In the genomic region with DNA sequence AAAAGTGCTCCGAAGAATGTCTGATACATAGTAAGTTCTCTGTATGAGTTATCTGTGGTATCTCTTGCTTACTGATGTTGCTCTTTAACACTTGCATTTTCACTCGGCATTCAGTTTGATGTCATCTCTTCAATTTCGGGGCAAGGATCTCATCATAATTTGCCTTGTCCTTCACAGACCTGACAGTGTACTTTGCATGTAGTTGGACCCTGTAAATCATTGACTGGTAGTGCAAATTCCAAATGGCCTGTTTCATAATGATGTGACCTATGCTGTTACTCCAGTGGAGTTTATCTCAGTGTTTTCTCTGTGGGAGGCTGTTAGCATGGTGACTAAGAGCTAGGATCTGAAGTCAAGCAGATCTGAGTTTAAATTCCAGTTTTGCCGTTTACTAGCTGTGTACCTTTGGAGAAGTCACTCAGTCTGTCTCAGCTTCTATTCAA, we compare ENCODE assay signal across 10 cellular contexts. TPM values are rescaled to one million over a fixed set of nuclear protein-coding genes. Genes with fewer than 3 reads are reported as not detected.
DNase-seq lines count a peak whose midpoint lies in the region; ATAC-seq, FAIRE-seq and TF ChIP-seq lines count a peak whose summit lies in the region.
"Had no signal": no experiment of that assay in that cellular context is flagged by ENCODE, and none has a peak within 500 bp of the region (broad histone marks: within the 10 kb centered on the region; RNA-seq: fewer than 3 reads in every experiment).

No MANE protein-coding gene starts in this region.

- peak; percentile 94 for FAIRE-seq in small intestine (lab: Jason Lieb, UNC)

- peak overlapping the region; percentile 88 for H3K27ac Mint-ChIP-seq in activated CD4-positive, alpha-beta T cell treated with anti-CD3 and anti-CD28 coated beads, Interleukin-2, amount 10 ng/mL, durations not matched to agents 7 days and 5 days
- no peak overlapping the region for H3K27ac Mint-ChIP-seq in neural progenitor cell

- no peak for DNase-seq in activated CD4-positive, alpha-beta T cell treated with anti-CD3 and anti-CD28 coated beads, Interleukin-2, amount 10 ng/mL, durations not matched to agents 7 days and 5 days
- no peak for DNase-seq in activated CD4-positive, alpha-beta T cell treated with anti-CD3 and anti-CD28 coated beads, Interleukin-2, amount 50 U/mL, for 48 hours
- DNase-seq in small intestine (peak; percentile 98), NCI-H2029 (lab: John Stamatoyannopoulos, UW) (no peak), SKM-1 (lab: John Stamatoyannopoulos, UW; ENCODE audit: unreplicated experiment) (no peak), neural progenitor cell (ENCODE audit: low spot score) (no peak)
- DNase-seq: NCI-H1417 treated with DMSO at 0.1 percent for 48 hours, T1000 had no signal

- no peaks in the 10 kb centered on the region for H3K79me2 ChIP-seq in neural progenitor cell (ENCODE audit: low read depth)

- H4K20me1 ChIP-seq in neural progenitor cell (ENCODE audit: low read depth) = no peaks in the 10 kb centered on the region

- H3K36me3 ChIP-seq in small intestine (ENCODE audit: control insufficient read depth in 2 of 2, insufficient read depth in 2 of 2, low read length in 2 of 2) = no peaks in the 10 kb centered on the region
- H3K36me3 ChIP-seq in neural progenitor cell = no peaks in the 10 kb centered on the region

- H3K4me3 ChIP-seq in small intestine (ENCODE audit: low read depth in 1 of 2, low read length in 2 of 2) (no peak overlapping the region), neural progenitor cell (no peak overlapping the region)

- H3K27me3 ChIP-seq in small intestine (ENCODE audit: control insufficient read depth in 2 of 2, insufficient read depth in 2 of 2, low read length in 2 of 2) (no peaks in the 10 kb centered on the region), neural progenitor cell (no peaks in the 10 kb centered on the region)

- POLR2A ChIA-PET in activated CD4-positive, alpha-beta T cell treated with anti-CD3 and anti-CD28 coated beads, Interleukin-2, amount 10 ng/mL, durations not matched to agents 7 days and 5 days (lab: Charles Lee) = no interaction called here

- no peak overlapping the region for H3K27ac ChIP-seq in small intestine (ENCODE audit: low read depth in 1 of 2, low read length in 1 of 2)
- H3K27ac ChIP-seq in neural progenitor cell = no peak overlapping the region

- peaks cover 3% of the 10 kb centered on the region for H3K9me3 Mint-ChIP-seq in activated CD4-positive, alpha-beta T cell treated with anti-CD3 and anti-CD28 coated beads, Interleukin-2, amount 10 ng/mL, durations not matched to agents 7 days and 5 days
- H3K9me3 Mint-ChIP-seq in neural progenitor cell = no peaks in the 10 kb centered on the region

- no peak for TF ChIP-seq CTCF in neural progenitor cell (IDR thresholded peaks at IDR 0.05)

- H3K4me1 ChIP-seq in small intestine (ENCODE audit: control insufficient read depth in 2 of 2, insufficient read depth in 1 of 2, low read depth in 1 of 2, low read length in 1 of 2) (peaks cover 0 to 8% of the 10 kb centered on the region in 2 donors), neural progenitor cell (no peaks in the 10 kb centered on the region)

- no peaks in the 10 kb centered on the region for H3F3A ChIP-seq in neural progenitor cell (ENCODE audit: low read depth)

- CTCF ChIA-PET in activated CD4-positive, alpha-beta T cell treated with anti-CD3 and anti-CD28 coated beads, Interleukin-2, amount 10 ng/mL, durations not matched to agents 7 days and 5 days (lab: Charles Lee) = interaction anchor here (1.0 kb wide), 1 partner anchor 21 kb away, joined by 3 read pairs; no protein-coding TSS in a partner anchor

- no peak overlapping the region for H3K4me3 Mint-ChIP-seq in activated CD4-positive, alpha-beta T cell treated with anti-CD3 and anti-CD28 coated beads, Interleukin-2, amount 10 ng/mL, durations not matched to agents 7 days and 5 days
- no peak overlapping the region for H3K4me3 Mint-ChIP-seq in neural progenitor cell

- H3K36me3 Mint-ChIP-seq in activated CD4-positive, alpha-beta T cell treated with anti-CD3 and anti-CD28 coated beads, Interleukin-2, amount 10 ng/mL, durations not matched to agents 7 days and 5 days (ENCODE audit: low read depth) = peaks cover 4% of the 10 kb centered on the region
- no peaks in the 10 kb centered on the region for H3K36me3 Mint-ChIP-seq in neural progenitor cell

- peaks cover 30% of the 10 kb centered on the region for H3K4me1 Mint-ChIP-seq in activated CD4-positive, alpha-beta T cell treated with anti-CD3 and anti-CD28 coated beads, Interleukin-2, amount 10 ng/mL, durations not matched to agents 7 days and 5 days
- H3K4me1 Mint-ChIP-seq in neural progenitor cell = peaks cover 8% of the 10 kb centered on the region

- peak; percentile 61 for ATAC-seq in HG03432 (IDR thresholded peaks at IDR 0.05; ENCODE audit: unreplicated experiment)
- peak; percentile 29 for ATAC-seq in esophagus mucosa

- WGBS in small intestine, 3 donors = 6 to 40% (median 10%) methylated on average over 4 of the region's 4 CpGs

- no peak overlapping the region for H3K9ac ChIP-seq in neural progenitor cell

- no peak overlapping the region for H3K4me2 ChIP-seq in neural progenitor cell

- H3K9me3 ChIP-seq in small intestine (ENCODE audit: control insufficient read depth, low read depth) (no peaks in the 10 kb centered on the region), neural progenitor cell (ENCODE audit: low read depth) (no peaks in the 10 kb centered on the region)

- no peaks in the 10 kb centered on the region for H3K27me3 Mint-ChIP-seq in activated CD4-positive, alpha-beta T cell treated with anti-CD3 and anti-CD28 coated beads, Interleukin-2, amount 10 ng/mL, durations not matched to agents 7 days and 5 days
- H3K27me3 Mint-ChIP-seq in neural progenitor cell (ENCODE audit: insufficient read depth, low read depth) = no peaks in the 10 kb centered on the region

- no peak overlapping the region for H2AFZ ChIP-seq in neural progenitor cell (replicated peaks)

RNA-seq across cellular contexts. Expression of a gene that starts 34.2 kb away (rescaled TPM):
- total RNA-seq in activated CD4-positive, alpha-beta T cell treated with anti-CD3 and anti-CD28 coated beads, Interleukin-2, amount 10 ng/mL, durations not matched to agents 7 days and 5 days = 10 to 100 TPM; 28.0 to 31.5 TPM
- total RNA-seq in esophagus mucosa = 30.3 TPM
- 10 to 100 TPM; 31.3 to 58.6 (median 35.7) TPM for polyA plus RNA-seq in small intestine
- total RNA-seq in neural progenitor cell (ENCODE audit: low replicate concordance) = 27.3 and 45.1 TPM in 2 replicates
